In the genomic region with DNA sequence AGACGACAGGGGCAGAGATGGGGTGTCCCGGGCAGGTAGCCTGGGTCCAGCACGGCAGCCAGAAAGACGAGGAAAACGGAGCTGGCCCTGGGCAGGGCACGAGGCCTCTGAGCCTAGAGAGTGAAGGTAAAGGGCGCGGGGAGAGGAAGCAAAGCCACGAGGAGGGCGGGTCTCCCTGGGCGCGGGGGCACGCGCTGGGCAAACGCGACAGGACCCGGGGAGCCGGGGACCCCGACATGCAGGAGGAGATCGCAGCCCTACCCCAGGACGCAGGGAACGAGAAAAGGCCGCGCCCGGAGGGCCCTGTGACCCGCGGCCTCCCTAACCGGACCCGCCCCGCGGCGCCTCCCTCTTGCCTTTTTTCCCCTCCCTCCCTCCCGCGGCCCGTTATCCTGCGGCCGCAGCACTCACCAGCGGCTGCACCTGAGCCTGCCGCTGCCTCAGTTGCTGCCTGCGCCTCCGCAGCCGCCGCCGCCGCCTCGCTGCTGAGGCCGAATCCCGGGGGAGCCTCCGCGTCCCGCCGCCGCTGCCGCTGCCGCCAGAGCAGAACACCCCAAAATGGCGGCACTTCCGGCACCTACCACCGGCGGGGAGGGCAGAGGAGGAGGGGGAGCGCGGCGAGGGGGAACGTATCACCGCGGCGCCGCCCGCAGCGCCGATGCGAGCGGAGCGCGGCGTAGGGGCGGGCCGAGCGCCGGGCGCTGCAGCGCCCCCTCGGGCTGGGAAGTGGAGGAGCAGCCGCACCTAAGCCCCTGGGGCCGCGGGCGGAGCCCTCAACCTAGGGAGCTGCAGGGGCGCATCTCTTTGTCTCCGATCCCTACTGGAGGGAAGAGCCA, we compare ENCODE assay signal across 1 cellular context.
TF ChIP-seq lines count a peak whose summit lies in the region.

A gene (minus strand): TSS at position 552 of the 836 bp plus-strand sequence. CDS start 53,609 bp downstream, outside the sequence.

TF ChIP-seq in HEK293, 187 proteins besides CTCF, POLR2A, EP300 and RAD21 (continued from another document):
- TF ChIP-seq ZNF660 (tag by site-specific recombination; IDR thresholded peaks at IDR 0.05): peak; percentile 83
- no peak for TF ChIP-seq ZNF843 (tag by site-specific recombination; IDR thresholded peaks at IDR 0.05)
- TF ChIP-seq, protein P1, sequence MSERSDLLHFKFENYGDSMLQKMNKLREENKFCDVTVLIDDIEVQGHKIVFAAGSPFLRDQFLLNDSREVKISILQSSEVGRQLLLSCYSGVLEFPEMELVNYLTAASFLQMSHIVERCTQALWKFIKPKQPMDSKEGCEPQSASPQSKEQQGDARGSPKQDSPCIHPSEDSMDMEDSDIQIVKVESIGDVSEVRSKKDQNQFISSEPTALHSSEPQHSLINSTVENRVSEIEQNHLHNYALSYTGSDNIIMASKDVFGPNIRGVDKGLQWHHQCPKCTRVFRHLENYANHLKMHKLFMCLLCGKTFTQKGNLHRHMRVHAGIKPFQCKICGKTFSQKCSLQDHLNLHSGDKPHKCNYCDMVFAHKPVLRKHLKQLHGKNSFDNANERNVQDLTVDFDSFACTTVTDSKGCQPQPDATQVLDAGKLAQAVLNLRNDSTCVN (tag by site-specific recombination; optimal IDR thresholded peaks at IDR 0.05): peak; percentile 74
- TF ChIP-seq IKZF3 (tag by site-specific recombination; IDR thresholded peaks at IDR 0.05): peak; percentile 24; the same call in 1 of the 2 replicates
- TF ChIP-seq BCL11B (tag by site-specific recombination; IDR thresholded peaks at IDR 0.05; ENCODE audit: low read depth): peak; percentile 20; the same call in 1 of the 2 replicates
- no peak for TF ChIP-seq PRDM1 (tag by site-specific recombination; IDR thresholded peaks at IDR 0.05)
- TF ChIP-seq ZBTB20 (tag by site-specific recombination; IDR thresholded peaks at IDR 0.05): peak; percentile 41; the same call in 1 of the 2 replicates
- TF ChIP-seq, protein P2, sequence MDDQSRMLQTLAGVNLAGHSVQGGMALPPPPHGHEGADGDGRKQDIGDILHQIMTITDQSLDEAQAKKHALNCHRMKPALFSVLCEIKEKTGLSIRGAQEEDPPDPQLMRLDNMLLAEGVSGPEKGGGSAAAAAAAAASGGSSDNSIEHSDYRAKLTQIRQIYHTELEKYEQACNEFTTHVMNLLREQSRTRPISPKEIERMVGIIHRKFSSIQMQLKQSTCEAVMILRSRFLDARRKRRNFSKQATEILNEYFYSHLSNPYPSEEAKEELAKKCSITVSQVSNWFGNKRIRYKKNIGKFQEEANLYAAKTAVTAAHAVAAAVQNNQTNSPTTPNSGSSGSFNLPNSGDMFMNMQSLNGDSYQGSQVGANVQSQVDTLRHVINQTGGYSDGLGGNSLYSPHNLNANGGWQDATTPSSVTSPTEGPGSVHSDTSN (CRISPR knock-in tag; IDR thresholded peaks at IDR 0.05): peak; percentile 74; the same call in 1 of the 2 replicates
- TF ChIP-seq KLF9 (tag by site-specific recombination; IDR thresholded peaks at IDR 0.05; ENCODE audit: low read depth): peak; percentile 48; the same call in 1 of the 2 replicates
- TF ChIP-seq, protein P3, sequence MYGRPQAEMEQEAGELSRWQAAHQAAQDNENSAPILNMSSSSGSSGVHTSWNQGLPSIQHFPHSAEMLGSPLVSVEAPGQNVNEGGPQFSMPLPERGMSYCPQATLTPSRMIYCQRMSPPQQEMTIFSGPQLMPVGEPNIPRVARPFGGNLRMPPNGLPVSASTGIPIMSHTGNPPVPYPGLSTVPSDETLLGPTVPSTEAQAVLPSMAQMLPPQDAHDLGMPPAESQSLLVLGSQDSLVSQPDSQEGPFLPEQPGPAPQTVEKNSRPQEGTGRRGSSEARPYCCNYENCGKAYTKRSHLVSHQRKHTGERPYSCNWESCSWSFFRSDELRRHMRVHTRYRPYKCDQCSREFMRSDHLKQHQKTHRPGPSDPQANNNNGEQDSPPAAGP (tag by site-specific recombination; IDR thresholded peaks at IDR 0.05): peak; percentile 64; the same call in 1 of the 2 replicates
- peak; percentile 55; the same call in 1 of the 2 replicates for TF ChIP-seq ZSCAN30 (tag by site-specific recombination; IDR thresholded peaks at IDR 0.05)
- TF ChIP-seq, protein P4, sequence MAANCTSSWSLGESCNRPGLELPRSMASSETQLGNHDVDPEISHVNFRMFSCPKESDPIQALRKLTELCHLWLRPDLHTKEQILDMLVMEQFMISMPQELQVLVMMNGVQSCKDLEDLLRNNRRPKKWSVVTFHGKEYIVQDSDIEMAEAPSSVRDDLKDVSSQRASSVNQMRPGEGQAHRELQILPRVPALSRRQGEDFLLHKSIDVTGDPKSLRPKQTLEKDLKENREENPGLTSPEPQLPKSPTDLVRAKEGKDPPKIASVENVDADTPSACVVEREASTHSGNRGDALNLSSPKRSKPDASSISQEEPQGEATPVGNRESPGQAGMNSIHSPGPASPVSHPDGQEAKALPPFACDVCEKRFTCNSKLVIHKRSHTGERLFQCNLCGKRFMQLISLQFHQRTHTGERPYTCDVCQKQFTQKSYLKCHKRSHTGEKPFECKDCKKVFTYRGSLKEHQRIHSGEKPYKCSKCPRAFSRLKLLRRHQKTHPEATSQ (tag by site-specific recombination; IDR thresholded peaks at IDR 0.05): no peak
- TF ChIP-seq, protein P5, sequence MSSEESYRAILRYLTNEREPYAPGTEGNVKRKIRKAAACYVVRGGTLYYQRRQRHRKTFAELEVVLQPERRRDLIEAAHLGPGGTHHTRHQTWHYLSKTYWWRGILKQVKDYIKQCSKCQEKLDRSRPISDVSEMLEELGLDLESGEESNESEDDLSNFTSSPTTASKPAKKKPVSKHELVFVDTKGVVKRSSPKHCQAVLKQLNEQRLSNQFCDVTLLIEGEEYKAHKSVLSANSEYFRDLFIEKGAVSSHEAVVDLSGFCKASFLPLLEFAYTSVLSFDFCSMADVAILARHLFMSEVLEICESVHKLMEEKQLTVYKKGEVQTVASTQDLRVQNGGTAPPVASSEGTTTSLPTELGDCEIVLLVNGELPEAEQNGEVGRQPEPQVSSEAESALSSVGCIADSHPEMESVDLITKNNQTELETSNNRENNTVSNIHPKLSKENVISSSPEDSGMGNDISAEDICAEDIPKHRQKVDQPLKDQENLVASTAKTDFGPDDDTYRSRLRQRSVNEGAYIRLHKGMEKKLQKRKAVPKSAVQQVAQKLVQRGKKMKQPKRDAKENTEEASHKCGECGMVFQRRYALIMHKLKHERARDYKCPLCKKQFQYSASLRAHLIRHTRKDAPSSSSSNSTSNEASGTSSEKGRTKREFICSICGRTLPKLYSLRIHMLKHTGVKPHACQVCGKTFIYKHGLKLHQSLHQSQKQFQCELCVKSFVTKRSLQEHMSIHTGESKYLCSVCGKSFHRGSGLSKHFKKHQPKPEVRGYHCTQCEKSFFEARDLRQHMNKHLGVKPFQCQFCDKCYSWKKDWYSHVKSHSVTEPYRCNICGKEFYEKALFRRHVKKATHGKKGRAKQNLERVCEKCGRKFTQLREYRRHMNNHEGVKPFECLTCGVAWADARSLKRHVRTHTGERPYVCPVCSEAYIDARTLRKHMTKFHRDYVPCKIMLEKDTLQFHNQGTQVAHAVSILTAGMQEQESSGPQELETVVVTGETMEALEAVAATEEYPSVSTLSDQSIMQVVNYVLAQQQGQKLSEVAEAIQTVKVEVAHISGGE (tag by site-specific recombination; conservative IDR thresholded peaks at IDR 0.05; ENCODE audit: low read depth): peak; percentile 77
- TF ChIP-seq, protein P6, sequence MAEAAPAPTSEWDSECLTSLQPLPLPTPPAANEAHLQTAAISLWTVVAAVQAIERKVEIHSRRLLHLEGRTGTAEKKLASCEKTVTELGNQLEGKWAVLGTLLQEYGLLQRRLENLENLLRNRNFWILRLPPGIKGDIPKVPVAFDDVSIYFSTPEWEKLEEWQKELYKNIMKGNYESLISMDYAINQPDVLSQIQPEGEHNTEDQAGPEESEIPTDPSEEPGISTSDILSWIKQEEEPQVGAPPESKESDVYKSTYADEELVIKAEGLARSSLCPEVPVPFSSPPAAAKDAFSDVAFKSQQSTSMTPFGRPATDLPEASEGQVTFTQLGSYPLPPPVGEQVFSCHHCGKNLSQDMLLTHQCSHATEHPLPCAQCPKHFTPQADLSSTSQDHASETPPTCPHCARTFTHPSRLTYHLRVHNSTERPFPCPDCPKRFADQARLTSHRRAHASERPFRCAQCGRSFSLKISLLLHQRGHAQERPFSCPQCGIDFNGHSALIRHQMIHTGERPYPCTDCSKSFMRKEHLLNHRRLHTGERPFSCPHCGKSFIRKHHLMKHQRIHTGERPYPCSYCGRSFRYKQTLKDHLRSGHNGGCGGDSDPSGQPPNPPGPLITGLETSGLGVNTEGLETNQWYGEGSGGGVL (tag by site-specific recombination; IDR thresholded peaks at IDR 0.05): peak; percentile 68
- TF ChIP-seq ZNF596 (tag by site-specific recombination; IDR thresholded peaks at IDR 0.05): no peak
- peak; percentile 96 for TF ChIP-seq ZBTB48 (tag by site-specific recombination; IDR thresholded peaks at IDR 0.05)
- TF ChIP-seq ZNF221 (tag by site-specific recombination; IDR thresholded peaks at IDR 0.05; ENCODE audit: borderline replicate concordance): no peak
- peak; percentile 46; the same call in 1 of the 2 replicates for TF ChIP-seq KLF16 (tag by site-specific recombination; IDR thresholded peaks at IDR 0.05)
- TF ChIP-seq SP3 (tag by site-specific recombination; IDR thresholded peaks at IDR 0.05): peak; percentile 60
- TF ChIP-seq, protein P7, sequence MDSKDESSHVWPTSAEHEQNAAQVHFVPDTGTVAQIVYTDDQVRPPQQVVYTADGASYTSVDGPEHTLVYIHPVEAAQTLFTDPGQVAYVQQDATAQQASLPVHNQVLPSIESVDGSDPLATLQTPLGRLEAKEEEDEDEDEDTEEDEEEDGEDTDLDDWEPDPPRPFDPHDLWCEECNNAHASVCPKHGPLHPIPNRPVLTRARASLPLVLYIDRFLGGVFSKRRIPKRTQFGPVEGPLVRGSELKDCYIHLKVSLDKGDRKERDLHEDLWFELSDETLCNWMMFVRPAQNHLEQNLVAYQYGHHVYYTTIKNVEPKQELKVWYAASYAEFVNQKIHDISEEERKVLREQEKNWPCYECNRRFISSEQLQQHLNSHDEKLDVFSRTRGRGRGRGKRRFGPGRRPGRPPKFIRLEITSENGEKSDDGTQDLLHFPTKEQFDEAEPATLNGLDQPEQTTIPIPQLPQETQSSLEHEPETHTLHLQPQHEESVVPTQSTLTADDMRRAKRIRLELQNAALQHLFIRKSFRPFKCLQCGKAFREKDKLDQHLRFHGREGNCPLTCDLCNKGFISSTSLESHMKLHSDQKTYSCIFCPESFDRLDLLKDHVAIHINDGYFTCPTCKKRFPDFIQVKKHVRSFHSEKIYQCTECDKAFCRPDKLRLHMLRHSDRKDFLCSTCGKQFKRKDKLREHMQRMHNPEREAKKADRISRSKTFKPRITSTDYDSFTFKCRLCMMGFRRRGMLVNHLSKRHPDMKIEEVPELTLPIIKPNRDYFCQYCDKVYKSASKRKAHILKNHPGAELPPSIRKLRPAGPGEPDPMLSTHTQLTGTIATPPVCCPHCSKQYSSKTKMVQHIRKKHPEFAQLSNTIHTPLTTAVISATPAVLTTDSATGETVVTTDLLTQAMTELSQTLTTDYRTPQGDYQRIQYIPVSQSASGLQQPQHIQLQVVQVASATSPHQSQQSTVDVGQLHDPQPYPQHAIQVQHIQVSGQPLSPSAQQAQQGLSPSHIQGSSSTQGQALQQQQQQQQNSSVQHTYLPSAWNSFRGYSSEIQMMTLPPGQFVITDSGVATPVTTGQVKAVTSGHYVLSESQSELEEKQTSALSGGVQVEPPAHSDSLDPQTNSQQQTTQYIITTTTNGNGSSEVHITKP (tag by site-specific recombination; IDR thresholded peaks at IDR 0.05): peak; percentile 47; the same call in 1 of the 2 replicates
- TF ChIP-seq SP7 (tag by site-specific recombination; IDR thresholded peaks at IDR 0.05): 0 out of 2 replicates have a peak, but pooled peaks have one; percentile 14
- peak; percentile 70 for TF ChIP-seq YY1 (tag by site-specific recombination; IDR thresholded peaks at IDR 0.05)
- TF ChIP-seq, protein P8, sequence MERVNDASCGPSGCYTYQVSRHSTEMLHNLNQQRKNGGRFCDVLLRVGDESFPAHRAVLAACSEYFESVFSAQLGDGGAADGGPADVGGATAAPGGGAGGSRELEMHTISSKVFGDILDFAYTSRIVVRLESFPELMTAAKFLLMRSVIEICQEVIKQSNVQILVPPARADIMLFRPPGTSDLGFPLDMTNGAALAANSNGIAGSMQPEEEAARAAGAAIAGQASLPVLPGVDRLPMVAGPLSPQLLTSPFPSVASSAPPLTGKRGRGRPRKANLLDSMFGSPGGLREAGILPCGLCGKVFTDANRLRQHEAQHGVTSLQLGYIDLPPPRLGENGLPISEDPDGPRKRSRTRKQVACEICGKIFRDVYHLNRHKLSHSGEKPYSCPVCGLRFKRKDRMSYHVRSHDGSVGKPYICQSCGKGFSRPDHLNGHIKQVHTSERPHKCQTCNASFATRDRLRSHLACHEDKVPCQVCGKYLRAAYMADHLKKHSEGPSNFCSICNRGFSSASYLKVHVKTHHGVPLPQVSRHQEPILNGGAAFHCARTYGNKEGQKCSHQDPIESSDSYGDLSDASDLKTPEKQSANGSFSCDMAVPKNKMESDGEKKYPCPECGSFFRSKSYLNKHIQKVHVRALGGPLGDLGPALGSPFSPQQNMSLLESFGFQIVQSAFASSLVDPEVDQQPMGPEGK (tag by site-specific recombination; IDR thresholded peaks at IDR 0.05): peak; percentile 26; the same call in 1 of the 2 replicates
- no peak for TF ChIP-seq ZNF48 (tag by site-specific recombination; IDR thresholded peaks at IDR 0.05)
